Comparison of ENCODE assay signal across 1 cellular context in genomic region chr3:112675943-112676530, GRCh38.
TF ChIP-seq lines count a peak whose summit lies in the region.

No MANE protein-coding gene starts in this region.

TF ChIP-seq in IMR-90, 13 proteins besides CTCF, POLR2A, EP300 and RAD21:
- TF ChIP-seq FOS (IDR thresholded peaks at IDR 0.05; ENCODE audit: low read depth, low read length) (no peak), BHLHE40 (IDR thresholded peaks at IDR 0.05; ENCODE audit: low read depth, low read length) (no peak), RCOR1 (IDR thresholded peaks at IDR 0.05; ENCODE audit: insufficient replicate concordance, low read length) (no peak), SMC3 (IDR thresholded peaks at IDR 0.05; ENCODE audit: low read depth, low read length) (no peak), RFX5 (IDR thresholded peaks at IDR 0.05; ENCODE audit: low read depth, low read length) (no peak), MXI1 (IDR thresholded peaks at IDR 0.05; ENCODE audit: borderline replicate concordance, low read depth, low read length) (no peak), CHD1 (IDR thresholded peaks at IDR 0.05; ENCODE audit: low read depth, low read length) (no peak), NFE2L2 (IDR thresholded peaks at IDR 0.05; ENCODE audit: low read depth, low read length) (no peak), MAZ (IDR thresholded peaks at IDR 0.05; ENCODE audit: borderline replicate concordance, low read depth, low read length) (no peak), CEBPB (IDR thresholded peaks at IDR 0.05; ENCODE audit: low read depth, low read length) (no peak), ELK1 (IDR thresholded peaks at IDR 0.05; ENCODE audit: borderline replicate concordance, low read depth, low read length) (no peak), MAFK (IDR thresholded peaks at IDR 0.05; ENCODE audit: low read depth, low read length) (no peak), USF2 (IDR thresholded peaks at IDR 0.05; ENCODE audit: low read depth, low read length) (no peak)
